Comparison of ENCODE assay signal across 18 cellular contexts in genomic region chr5:179994622-179995323, GRCh38.
DNase-seq lines count a peak whose midpoint lies in the region; ATAC-seq and TF ChIP-seq lines count a peak whose summit lies in the region.
"Had no signal": no experiment of that assay in that cellular context is flagged by ENCODE, and none has a peak within 500 bp of the region (broad histone marks: within the 10 kb centered on the region; RNA-seq: fewer than 3 reads in every experiment).

No MANE protein-coding gene starts in this region.

- no peak overlapping the region for H3K27ac ChIP-seq in Karpas-422 (ENCODE audit: low read length)
- H3K27ac ChIP-seq: BLaER1, KMS-11, Peyer's patch had no signal

- no peak for TF ChIP-seq CTCF in neural crest cell (conservative IDR thresholded peaks at IDR 0.05)

- no peak overlapping the region for H3K4me2 ChIP-seq in Karpas-422 (ENCODE audit: low read depth, low read length, poor library complexity, severe bottlenecking)
- H3K4me2 ChIP-seq: BLaER1, GM23338, KMS-11 had no signal

- H3K36me3 Mint-ChIP-seq in neural crest cell (ENCODE audit: low read depth) = peaks cover 74% of the 10 kb centered on the region

- peak overlapping the region; percentile 19 for H3K27ac Mint-ChIP-seq in neural crest cell (ENCODE audit: unreplicated experiment)
- H3K27ac Mint-ChIP-seq: CD4-positive, CD25-positive, alpha-beta regulatory T cell; GM23338; H9 had no signal

- H3K9me3 Mint-ChIP-seq in neural crest cell = peaks cover 33% of the 10 kb centered on the region

- H3K4me3 ChIP-seq in Karpas-422 (ENCODE audit: low read length) = no peak overlapping the region
- H3K4me3 ChIP-seq: BLaER1, GM23338, Peyer's patch had no signal

- peak overlapping the region; percentile 27 for H3K4me3 Mint-ChIP-seq in neural crest cell
- H3K4me3 Mint-ChIP-seq: CD4-positive, CD25-positive, alpha-beta regulatory T cell; GM23338; H9 had no signal

- ATAC-seq in esophagus mucosa = peak; percentile 29
- ATAC-seq: GM23338 had no signal

- H3K36me3 ChIP-seq in Karpas-422 (ENCODE audit: insufficient read depth, low read length) = no peaks in the 10 kb centered on the region
- H3K36me3 ChIP-seq: Peyer's patch had no signal

- H2AFZ ChIP-seq in Karpas-422 (ENCODE audit: low read length) = no peak overlapping the region
- H2AFZ ChIP-seq: GM23338 had no signal

- no peaks in the 10 kb centered on the region for H3K79me2 ChIP-seq in Karpas-422 (ENCODE audit: low read length)

- no peaks in the 10 kb centered on the region for H3K27me3 ChIP-seq in Karpas-422 (ENCODE audit: low read length)
- H3K27me3 ChIP-seq: BLaER1, Peyer's patch had no signal

- no peaks in the 10 kb centered on the region for H3K4me1 ChIP-seq in Karpas-422 (ENCODE audit: low read length)
- H3K4me1 ChIP-seq: BLaER1, Peyer's patch had no signal

- H3K9me3 ChIP-seq in Karpas-422 (ENCODE audit: low read length) = no peaks in the 10 kb centered on the region
- H3K9me3 ChIP-seq: Peyer's patch had no signal

- no peaks in the 10 kb centered on the region for H3K4me1 Mint-ChIP-seq in neural crest cell
- H3K4me1 Mint-ChIP-seq: CD4-positive, CD25-positive, alpha-beta regulatory T cell; GM23338 had no signal

- H4K20me1 ChIP-seq in Karpas-422 (ENCODE audit: insufficient read depth, low read depth, low read length) = no peaks in the 10 kb centered on the region
- H4K20me1 ChIP-seq: BLaER1 had no signal

- no peak overlapping the region for H3K9ac ChIP-seq in Karpas-422 (ENCODE audit: low read length)
- H3K9ac ChIP-seq: BLaER1, KMS-11 had no signal

- DNase-seq in Karpas-422 (peak; percentile 2), OCI-M1 (lab: John Stamatoyannopoulos, UW) (peak; percentile 17), neural crest cell (ENCODE audit: low read depth, low spot score) (no peak), NCI-H2227 (lab: John Stamatoyannopoulos, UW; ENCODE audit: unreplicated experiment) (no peak), iPS-NIHi11 (ENCODE audit: low spot score) (no peak), head of caudate nucleus (no peak)
- DNase-seq: CD4-positive, CD25-positive, alpha-beta regulatory T cell; H9; IMR-90; NCI-H2029; NCI-H2227 treated with DMSO at 0.1 percent for 48 hours; NCI-H69; Peyer's patch; SHP77 treated with DMSO at 0.1 percent for 48 hours had no signal

- intact Hi-C loops in head of caudate nucleus (cut with DNase I) = no loop called here

- H3K27me3 Mint-ChIP-seq in neural crest cell (ENCODE audit: low read depth) = no peaks in the 10 kb centered on the region

- no peaks in the 10 kb centered on the region for H3K9me2 ChIP-seq in Karpas-422 (replicated peaks; ENCODE audit: insufficient read depth, low read length)

Comparison
In these comparisons a context has a peak if more than half of its experiments do, and no peak if none do; other contexts are left out.
1. DNase-seq: peak in Karpas-422 (single experiment) and OCI-M1 (single experiment); none in neural crest cell (single experiment), NCI-H2227 (single experiment), iPS-NIHi11 (single experiment) and head of caudate nucleus (0 of 42).